In the genomic region with DNA sequence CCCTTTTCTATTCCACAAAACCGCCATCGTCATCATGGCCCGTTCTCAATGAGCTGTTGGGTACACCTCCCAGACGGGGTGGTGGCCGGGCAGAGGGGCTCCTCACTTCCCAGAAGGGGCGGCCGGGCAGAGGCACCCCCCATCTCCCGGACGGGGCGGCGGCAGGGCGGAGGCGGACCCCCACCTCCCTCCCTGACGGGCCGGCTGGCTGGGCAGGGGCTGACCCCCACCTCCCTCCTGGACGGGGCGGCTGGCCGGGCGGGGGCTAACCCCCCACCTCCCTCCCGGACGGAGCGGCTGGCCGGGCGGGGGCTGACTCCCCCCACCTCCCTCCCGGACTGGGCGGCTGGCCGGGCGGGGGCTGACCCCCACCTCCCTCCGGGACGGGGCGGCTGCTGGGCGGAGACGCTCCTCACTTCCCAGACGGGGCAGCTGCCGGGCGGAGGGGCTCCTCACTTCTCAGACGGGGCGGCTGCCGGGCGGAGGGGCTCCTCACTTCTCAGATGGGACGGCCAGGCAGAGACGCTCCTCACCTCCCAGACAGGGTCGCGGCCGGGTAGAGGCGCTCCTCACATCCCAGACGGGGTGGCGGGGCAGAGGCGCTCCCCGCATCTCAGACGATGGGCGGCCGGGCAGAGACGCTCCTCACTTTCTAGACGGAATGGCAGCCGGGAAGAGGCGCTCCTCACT, we compare ENCODE assay signal across 14 cellular contexts. TPM values are rescaled to one million over a fixed set of nuclear protein-coding genes. Genes with fewer than 3 reads are reported as not detected.
"Had no signal": no experiment of that assay in that cellular context is flagged by ENCODE, and none has a peak within 500 bp of the region (broad histone marks: within the 10 kb centered on the region; RNA-seq: fewer than 3 reads in every experiment).

No MANE protein-coding gene starts in this region.

RNA-seq across cellular contexts. Expression of gene OVOL3, which starts 42.0 kb away (rescaled TPM):
- total RNA-seq: activated B cell treated with CpG ODN at 0.5 μM for 24 hours; activated CD4-positive, alpha-beta memory T cell treated with anti-CD3 and anti-CD28 coated beads for 36 hours; activated CD4-positive, alpha-beta memory T cell treated with anti-CD3 and anti-CD28 coated beads, Interleukin-2, amount 10 ng/mL, durations not matched to agents 7 days and 5 days; activated CD4-positive, alpha-beta T cell treated with anti-CD3 and anti-CD28 coated beads for 36 hours; activated CD4-positive, alpha-beta T cell treated with anti-CD3 and anti-CD28 coated beads, Interleukin-2, amount 10 ng/mL, durations not matched to agents 24 days and 14 days; activated CD4-positive, alpha-beta T cell treated with anti-CD3 and anti-CD28 coated beads, Interleukin-2, amount 10 ng/mL, durations not matched to agents 7 days and 5 days; activated CD8-positive, alpha-beta memory T cell treated with anti-CD3 and anti-CD28 coated beads for 36 hours; activated CD8-positive, alpha-beta memory T cell treated with anti-CD3 and anti-CD28 coated beads, Interleukin-2, amount 10 ng/mL, durations not matched to agents 7 days and 5 days; activated CD8-positive, alpha-beta T cell treated with anti-CD3 and anti-CD28 coated beads for 36 hours; T-cell; T-helper 1 cell treated with Interleukin-12 subunit alpha and Interleukin-12 subunit beta and Interleukin-4 antibody, amounts not matched to agents 30 ng/mL and 1 ng/mL, for 36 hours; T-helper 17 cell; T-helper 2 cell treated with Interferon-gamma antibody and Interleukin-4, amounts not matched to agents 100 ng/mL and 5 ng/mL, for 36 hours; WTC11 had no signal
